Comparison of ENCODE assay signal across 8 cellular contexts in genomic region chr3:195160257-195160898, GRCh38.
DNase-seq lines count a peak whose midpoint lies in the region; ATAC-seq and TF ChIP-seq lines count a peak whose summit lies in the region.

No MANE protein-coding gene starts in this region.

- H3K36me3 ChIP-seq in PC-3 (ENCODE audit: low read depth, low read length), result no peaks in the 10 kb centered on the region
- H3K36me3 ChIP-seq in rectal smooth muscle tissue (ENCODE audit: control insufficient read depth, insufficient read depth, low read length), result no peaks in the 10 kb centered on the region
- no peaks in the 10 kb centered on the region for H3K36me3 ChIP-seq in adrenal gland (replicated peaks in 1 of 2)

- BruUV-seq in PC-3 (replicated peaks; lab: Mats Ljungman, UMichigan), result no TSS peak

- WGBS in adrenal gland, 4 donors, result 79 to 86% (median 81%) methylated on average over 12 to 14 of the region's 14 CpGs

- H2AFZ ChIP-seq in PC-3 (ENCODE audit: low read length), result no peak overlapping the region

- H3K27me3 ChIP-seq in PC-3 (ENCODE audit: low read length) (no peaks in the 10 kb centered on the region), rectal smooth muscle tissue (ENCODE audit: control insufficient read depth, insufficient read depth, low read length) (no peaks in the 10 kb centered on the region), adrenal gland (no peaks in the 10 kb centered on the region)

- H3K4me3 ChIP-seq in PC-3 (ENCODE audit: low read length), result no peak overlapping the region
- peak overlapping the region in 1 of 2 donors; percentile 10 for H3K4me3 ChIP-seq in foreskin fibroblast (ENCODE audit: low read depth in 1 of 2, low read length in 2 of 2)
- H3K4me3 ChIP-seq in rectal smooth muscle tissue (ENCODE audit: low read length), result no peak overlapping the region
- H3K4me3 ChIP-seq in adrenal gland, result no peak overlapping the region

- H3K9me2 ChIP-seq in PC-3 (replicated peaks; ENCODE audit: low read length), result no peaks in the 10 kb centered on the region

- DNase-seq in EH (ENCODE audit: low read depth) (peak; percentile 87), PC-3 (peak; percentile 45), foreskin fibroblast (peak; percentile 61 to 73), amygdala (lab: John Stamatoyannopoulos, UW) (no peak), adrenal gland (no peak), NCI-H510A (lab: John Stamatoyannopoulos, UW) (no peak)

- H3K79me2 ChIP-seq in PC-3 (ENCODE audit: low read length), result no peaks in the 10 kb centered on the region

- no peaks in the 10 kb centered on the region for H3F3A ChIP-seq in PC-3 (ENCODE audit: low read length, unreplicated experiment)

- POLR2A ChIA-PET in PC-3 (lab: Charles Lee; ENCODE audit: unreplicated experiment), result interaction anchor here (0.8 kb wide), 1 partner anchor 21 kb away, joined by 3 read pairs; no protein-coding TSS in a partner anchor

- no peak for TF ChIP-seq CTCF in PC-3 (conservative IDR thresholded peaks at IDR 0.05; ENCODE audit: low read depth, low read length)
- TF ChIP-seq CTCF in foreskin fibroblast (IDR thresholded peaks at IDR 0.05; ENCODE audit: low read depth, low read length), result no peak
- no peak for TF ChIP-seq CTCF in adrenal gland (IDR thresholded peaks at IDR 0.05)

- peak overlapping the region; percentile 31 for H3K27ac ChIP-seq in PC-3 (ENCODE audit: low read length)
- H3K27ac ChIP-seq in rectal smooth muscle tissue (ENCODE audit: low read depth, low read length), result peak overlapping the region; percentile 45
- peak overlapping the region in 2 of 5 donors; percentile 50 to 71 for H3K27ac ChIP-seq in adrenal gland

- ATAC-seq in PC-3, result peak; percentile 88
- no peak for ATAC-seq in HG03378 (IDR thresholded peaks at IDR 0.05; ENCODE audit: unreplicated experiment)

- CTCF ChIA-PET in PC-3 (lab: Charles Lee), result no interaction called here

- intact Hi-C loops in PC-3 (cut with micrococcal nuclease), result no loop called here
- intact Hi-C loops in adrenal gland (cut with DNase I), result no loop called here

- H3K9me3 ChIP-seq in PC-3 (ENCODE audit: low read length) (no peaks in the 10 kb centered on the region), adrenal gland (replicated peaks in 1 of 3) (no peaks in the 10 kb centered on the region)

- peak overlapping the region; percentile 41 for H3K4me2 ChIP-seq in PC-3 (ENCODE audit: low read length)

- H4K20me1 ChIP-seq in PC-3 (ENCODE audit: low read length), result no peaks in the 10 kb centered on the region

- no peak for TF ChIP-seq POLR2A in adrenal gland (IDR thresholded peaks at IDR 0.05)

- H3K9ac ChIP-seq in PC-3 (ENCODE audit: low read length) (no peak overlapping the region), rectal smooth muscle tissue (ENCODE audit: low read length) (no peak overlapping the region)

- H3K4me1 ChIP-seq in PC-3 (ENCODE audit: insufficient read depth, low read length) (peaks cover 22% of the 10 kb centered on the region), rectal smooth muscle tissue (ENCODE audit: control insufficient read depth, insufficient read depth, low read length) (peaks cover 13% of the 10 kb centered on the region), adrenal gland (replicated peaks in 1 of 2) (peaks cover 12 to 41% of the 10 kb centered on the region in 2 donors)

Comparison
In these comparisons a context has a peak if more than half of its experiments do, and no peak if none do; other contexts are left out.
1. DNase-seq: peak in EH (single experiment), PC-3 (single experiment) and foreskin fibroblast (2 of 2); none in amygdala (0 of 56), adrenal gland (0 of 7) and NCI-H510A (single experiment).